16 cellular contexts compared by ENCODE assay signal in genomic region chr20:48310312-48310711, GRCh38.
DNase-seq lines count a peak whose midpoint lies in the region; ATAC-seq, FAIRE-seq and TF ChIP-seq lines count a peak whose summit lies in the region.
"Had no signal": no experiment of that assay in that cellular context is flagged by ENCODE, and none has a peak within 500 bp of the region (broad histone marks: within the 10 kb centered on the region; RNA-seq: fewer than 3 reads in every experiment).

No MANE protein-coding gene starts in this region.

- H3K27ac ChIP-seq in H1 (ENCODE audit: low read depth, low read length), result no peak overlapping the region
- peak overlapping the region in 1 of 2 donors; percentile 61 for H3K27ac ChIP-seq in ovary
- H3K27ac ChIP-seq: 22Rv1, A549, C4-2B had no signal

- no peak overlapping the region for H3K56ac ChIP-seq in H1 (replicated peaks; ENCODE audit: insufficient read length, low read depth, low read length)

- H2BK12ac ChIP-seq in H1 (ENCODE audit: low read depth, low read length), result no peak overlapping the region

- no peak overlapping the region for H3K9ac ChIP-seq in H1 (replicated peaks in 1 of 4; ENCODE audit: extremely low read depth in 1 of 4, low read depth in 3 of 4, low read length in 3 of 4)

- no peak overlapping the region for H4K5ac ChIP-seq in H1 (ENCODE audit: insufficient read length, low read depth, low read length)

- H3K36me3 ChIP-seq in H1 (ENCODE audit: control insufficient read depth in 2 of 4, insufficient read depth in 4 of 4, low read length in 3 of 4) (no peaks in the 10 kb centered on the region), ovary (no peaks in the 10 kb centered on the region)
- H3K36me3 ChIP-seq: HAP-1 had no signal

- no peaks in the 10 kb centered on the region for H4K20me1 ChIP-seq in H1 (replicated peaks in 1 of 2; ENCODE audit: control insufficient read depth in 1 of 2, insufficient read depth in 2 of 2, low read length in 2 of 2)

- no peak overlapping the region for H3K23ac ChIP-seq in H1 (ENCODE audit: insufficient read length)

- H3K4me3 ChIP-seq in H1 (ENCODE audit: extremely low read depth in 1 of 4, insufficient read depth in 2 of 4, low read depth in 3 of 4, low read length in 4 of 4) (no peak overlapping the region), ovary (no peak overlapping the region)
- H3K4me3 ChIP-seq: A549, HAP-1 had no signal

- no peak overlapping the region for H3K18ac ChIP-seq in H1 (ENCODE audit: extremely low read depth, low read length)

- peak overlapping the region; percentile 38; the same call in 1 of the 2 replicates for H4K8ac ChIP-seq in H1 (ENCODE audit: extremely low read depth, insufficient read depth, low read length)

- H4K91ac ChIP-seq in H1 (replicated peaks; ENCODE audit: insufficient read length, low read length), result no peak overlapping the region

- H3K4me1 Mint-ChIP-seq in stimulated activated memory B cell treated with anti-CD40 and anti-IgM and Interleukin-4, amounts not matched to agents 10 μg/mL and 1 μg/mL and 100 μg/mL, for 72 hours, result no peaks in the 10 kb centered on the region

- no peak overlapping the region for H3K14ac ChIP-seq in H1 (ENCODE audit: insufficient read length)

- TF ChIP-seq CTCF in H1 (IDR thresholded peaks at IDR 0.05; ENCODE audit: control extremely low read depth in 1 of 3, insufficient read depth in 1 of 3, low read depth in 1 of 3, low read length in 3 of 3) (no peak), ovary (IDR thresholded peaks at IDR 0.05) (no peak)

- H3K27me3 ChIP-seq in H1 (replicated peaks in 1 of 4; ENCODE audit: control insufficient read depth in 3 of 4, extremely low read depth in 1 of 4, insufficient read depth in 3 of 4, low read length in 3 of 4) (no peaks in the 10 kb centered on the region; a peak in 1 of 7 replicates), ovary (no peaks in the 10 kb centered on the region)

- no peaks in the 10 kb centered on the region for H3K79me2 ChIP-seq in H1 (ENCODE audit: control insufficient read depth in 1 of 2, insufficient read depth in 2 of 2, low read length in 2 of 2)

- H3K27ac Mint-ChIP-seq in stimulated activated memory B cell treated with anti-CD40 and anti-IgM and Interleukin-4, amounts not matched to agents 10 μg/mL and 1 μg/mL and 100 μg/mL, for 72 hours, result no peak overlapping the region
- H3K27ac Mint-ChIP-seq: CD4-positive, alpha-beta T cell had no signal

- no peak overlapping the region for H2AK5ac ChIP-seq in H1 (ENCODE audit: low read depth, low read length)

- no peak for TF ChIP-seq POLR2A in H1 (IDR thresholded peaks at IDR 0.05; ENCODE audit: control extremely low read depth in 1 of 2, low read depth in 2 of 2, low read length in 2 of 2)
- TF ChIP-seq POLR2A in ovary (IDR thresholded peaks at IDR 0.05), result no peak

- H3K23me2 ChIP-seq in H1 (ENCODE audit: low read depth, low read length), result no peaks in the 10 kb centered on the region

- H3K4me2 ChIP-seq in H1 (ENCODE audit: insufficient read depth in 1 of 2, low read depth in 2 of 2, low read length in 2 of 2), result no peak overlapping the region
- H3K4me2 ChIP-seq: A549 had no signal

- POLR2A ChIA-PET in H1 (lab: Charles Lee; ENCODE audit: partially characterized antibody), result no interaction called here

- TF ChIP-seq EP300 in H1 (IDR thresholded peaks at IDR 0.05; ENCODE audit: borderline replicate concordance in 1 of 2, low read depth in 2 of 2, low read length in 2 of 2) (no peak), ovary (IDR thresholded peaks at IDR 0.05) (no peak)

- no peaks in the 10 kb centered on the region for H3K9me3 ChIP-seq in H1 (ENCODE audit: insufficient read depth in 2 of 2, low read depth in 1 of 2, low read length in 1 of 2)
- H3K9me3 ChIP-seq in ovary, result no peaks in the 10 kb centered on the region
- H3K9me3 ChIP-seq: A549, Caco-2, HAP-1 had no signal

- peaks cover 13% of the 10 kb centered on the region for H3K27me3 Mint-ChIP-seq in stimulated activated memory B cell treated with anti-CD40 and anti-IgM and Interleukin-4, amounts not matched to agents 10 μg/mL and 1 μg/mL and 100 μg/mL, for 72 hours

- FAIRE-seq in H1 (lab: Jason Lieb, UNC), result no peak
- FAIRE-seq: A549, D721Med, G401.6 had no signal

- H3K9me3 Mint-ChIP-seq in stimulated activated memory B cell treated with anti-CD40 and anti-IgM and Interleukin-4, amounts not matched to agents 10 μg/mL and 1 μg/mL and 100 μg/mL, for 72 hours, result no peaks in the 10 kb centered on the region
- H3K9me3 Mint-ChIP-seq: CD4-positive, alpha-beta T cell had no signal

- H3K4me1 ChIP-seq in H1 (replicated peaks in 1 of 4; ENCODE audit: control insufficient read depth in 3 of 4, insufficient read depth in 4 of 4, low read length in 3 of 4) (peaks cover 0 to 5% (median 1%) of the 10 kb centered on the region in 4 experiments; a peak in 2 of 7 replicates), ovary (ENCODE audit: insufficient read depth) (peaks cover 28% of the 10 kb centered on the region)
- H3K4me1 ChIP-seq: A549, Caco-2, HAP-1 had no signal

- no peak for TF ChIP-seq RAD21 in H1 (IDR thresholded peaks at IDR 0.05 in 1 of 2, conservative IDR thresholded peaks at IDR 0.05 in 1 of 2; ENCODE audit: low read depth in 2 of 2, low read length in 2 of 2)

- H2BK120ac ChIP-seq in H1 (replicated peaks; ENCODE audit: low read depth, low read length), result no peak overlapping the region

- H2BK20ac ChIP-seq in H1 (ENCODE audit: low read length), result no peak overlapping the region

- DNase-seq in left ventricle myocardium superior (peak; percentile 38), cardiac septum (ENCODE audit: low spot score) (no peak), H1 (ENCODE audit: low read depth in 1 of 2, low spot score in 2 of 2) (no peak), ovary (peak; percentile 77 to 85 (median 80)), NCI-H2081 treated with DMSO at 0.1 percent for 48 hours (lab: John Stamatoyannopoulos, UW) (no peak), GM19238 (ENCODE audit: insufficient read length, low spot score) (no peak)
- DNase-seq: AML-193; Caco-2; CD4-positive, alpha-beta T cell had no signal

- ATAC-seq in left ventricle myocardium superior, result peak; percentile 50
- ATAC-seq in stimulated activated memory B cell treated with anti-CD40 and anti-IgM and Interleukin-4, amounts not matched to agents 10 μg/mL and 1 μg/mL and 100 μg/mL, for 72 hours, result no peak
- ATAC-seq: A549 had no signal

- H2AFZ ChIP-seq in H1 (ENCODE audit: low read length), result no peak overlapping the region

- CTCF ChIA-PET in H1 (lab: Charles Lee; ENCODE audit: partially characterized antibody), result interaction anchor here (2.7 kb wide), 1 partner anchor 310 kb away, joined by 9 read pairs; no protein-coding TSS in a partner anchor

- no peak overlapping the region for H3K4ac ChIP-seq in H1 (replicated peaks; ENCODE audit: insufficient read length, low read depth, low read length)

- no peaks in the 10 kb centered on the region for H3K36me3 Mint-ChIP-seq in stimulated activated memory B cell treated with anti-CD40 and anti-IgM and Interleukin-4, amounts not matched to agents 10 μg/mL and 1 μg/mL and 100 μg/mL, for 72 hours

- H3K4me3 Mint-ChIP-seq in stimulated activated memory B cell treated with anti-CD40 and anti-IgM and Interleukin-4, amounts not matched to agents 10 μg/mL and 1 μg/mL and 100 μg/mL, for 72 hours, result no peak overlapping the region
- H3K4me3 Mint-ChIP-seq: CD4-positive, alpha-beta T cell had no signal

- intact Hi-C loops in left ventricle myocardium superior (cut with micrococcal nuclease) (no loop called here), cardiac septum (cut with DNase I) (no loop called here), ovary (cut with DNase I) (no loop called here)

- H2BK15ac ChIP-seq in H1 (ENCODE audit: low read length), result no peak overlapping the region

- no peak overlapping the region for H2BK5ac ChIP-seq in H1 (ENCODE audit: low read depth, low read length)

- WGBS in H1 (ENCODE audit: extremely low coverage in 1 of 2, insufficient coverage in 1 of 2, insufficient read length in 1 of 2, insufficient replicate concordance in 2 of 2, low coverage in 1 of 2, low lambda C conversion rate in 2 of 2, missing lambda C conversion rate in 1 of 2), 2 experiments, result 87% methylated on average over 11 of the region's 11 CpGs; no CpG with 5 or more reads in 1 of the 2 experiments
- 8 to 24% (median 13%) methylated on average over 11 of the region's 11 CpGs for WGBS in ovary, 3 donors

- H3K79me1 ChIP-seq in H1 (ENCODE audit: low read depth, low read length), result no peaks in the 10 kb centered on the region; the same call in 1 of the 2 replicates

TF ChIP-seq in H1, 55 proteins besides CTCF, POLR2A, EP300 and RAD21 (continues in another document):
- TF ChIP-seq RBBP5 (IDR thresholded peaks at IDR 0.05; ENCODE audit: borderline replicate concordance, low read depth, low read length), result no peak
- TF ChIP-seq JUND (IDR thresholded peaks at IDR 0.05; ENCODE audit: low read length), result no peak
- no peak for TF ChIP-seq SAP30 (IDR thresholded peaks at IDR 0.05; ENCODE audit: insufficient read depth, insufficient replicate concordance, low read length)
- TF ChIP-seq NANOG (IDR thresholded peaks at IDR 0.05; ENCODE audit: insufficient read depth, low read depth, low read length, poor library complexity, severe bottlenecking), result no peak
- no peak for TF ChIP-seq RFX5 (IDR thresholded peaks at IDR 0.05; ENCODE audit: borderline replicate concordance, low read depth, low read length)
- no peak for TF ChIP-seq NRF1 (IDR thresholded peaks at IDR 0.05; ENCODE audit: low read depth, low read length)
- no peak for TF ChIP-seq USF2 (IDR thresholded peaks at IDR 0.05; ENCODE audit: low read length)
- no peak for TF ChIP-seq ATF2 (IDR thresholded peaks at IDR 0.05; ENCODE audit: low read length)
- TF ChIP-seq MAX (IDR thresholded peaks at IDR 0.05), result no peak

Comparison
In these comparisons a context has a peak if more than half of its experiments do, and no peak if none do; other contexts are left out.
1. DNase-seq: peak in left ventricle myocardium superior (single experiment) and ovary (5 of 5); none in cardiac septum (single experiment), H1 (0 of 2), NCI-H2081 treated with DMSO at 0.1 percent for 48 hours (single experiment) and GM19238 (single experiment).